8 cellular contexts compared by ENCODE assay signal in genomic region chr17:75587718-75588545, GRCh38. TPM values are rescaled to one million over a fixed set of nuclear protein-coding genes. Genes with fewer than 3 reads are reported as not detected.
DNase-seq lines count a peak whose midpoint lies in the region; ATAC-seq and TF ChIP-seq lines count a peak whose summit lies in the region.

Gene MYO15B, plus strand, starts transcription at chr17:75587800. Its CDS starts 258 bp downstream, at chr17:75588058.

- ATAC-seq in GM19452 (IDR thresholded peaks at IDR 0.05; ENCODE audit: unreplicated experiment) (peak; percentile 13), GM18870 (IDR thresholded peaks at IDR 0.05; ENCODE audit: unreplicated experiment) (no peak)

- peaks cover 3% of the 10 kb centered on the region for H3K27me3 ChIP-seq in NT2/D1 (ENCODE audit: insufficient read depth, insufficient read length)
- peaks cover 31% of the 10 kb centered on the region for H3K27me3 ChIP-seq in neuron (ENCODE audit: insufficient read depth, low read length)

- peak within 1 kb of the TSS; percentile 55 for H3K4me3 ChIP-seq in NT2/D1 (ENCODE audit: insufficient read length, low read depth)
- peak within 1 kb of the TSS; percentile 11 to 20 for H3K4me3 ChIP-seq in foreskin fibroblast (ENCODE audit: low read depth in 1 of 2, low read length in 2 of 2)
- no peak within 1 kb of the TSS for H3K4me3 ChIP-seq in neuron (ENCODE audit: low read length)

- intact Hi-C loops in activated T-helper 1 cell treated with anti-CD3 and anti-CD28 coated beads, Interleukin-12 subunit alpha, Interleukin-12 subunit beta, Interleukin-2, Interleukin-4 antibody, amounts not matched to agents 30 ng/mL and 10 ng/mL and 1 ng/mL, durations not matched to agents 14 hours and 24 hours and 36 hours (cut with micrococcal nuclease): loop anchor here (2.0 to 10.0 kb wide), 2 partner anchors 131 to 313 kb away; partner anchors contain the start of genes MIF4GD and TMEM94

- H3K4me3 Mint-ChIP-seq in activated T-helper 1 cell treated with anti-CD3 and anti-CD28 coated beads, Interleukin-12 subunit alpha, Interleukin-12 subunit beta, Interleukin-2, Interleukin-4 antibody, amounts not matched to agents 30 ng/mL and 10 ng/mL and 1 ng/mL, durations not matched to agents 14 hours and 24 hours and 36 hours: peak within 1 kb of the TSS; percentile 53

- peak within 1 kb of the TSS; percentile 36 for H2AFZ ChIP-seq in neuron (ENCODE audit: low read depth, low read length)

- H3K4me1 ChIP-seq in NT2/D1 (ENCODE audit: insufficient read depth, insufficient read length): peaks cover 4% of the 10 kb centered on the region
- H3K4me1 ChIP-seq in neuron (ENCODE audit: insufficient read depth, low read length): no peaks in the 10 kb centered on the region

- H3K27ac Mint-ChIP-seq in activated T-helper 1 cell treated with anti-CD3 and anti-CD28 coated beads, Interleukin-12 subunit alpha, Interleukin-12 subunit beta, Interleukin-2, Interleukin-4 antibody, amounts not matched to agents 30 ng/mL and 10 ng/mL and 1 ng/mL, durations not matched to agents 14 hours and 24 hours and 36 hours: no peak within 1 kb of the TSS

- no peak for DNase-seq in NT2/D1 (ENCODE audit: low read depth, low spot score)
- DNase-seq in activated T-helper 1 cell treated with anti-CD3 and anti-CD28 coated beads, Interleukin-12 subunit alpha, Interleukin-12 subunit beta, Interleukin-2, Interleukin-4 antibody, amounts not matched to agents 30 ng/mL and 10 ng/mL and 1 ng/mL, durations not matched to agents 14 hours and 24 hours and 36 hours (ENCODE audit: low spot score): peak; percentile 39
- DNase-seq in foreskin fibroblast: peak in 1 of 2 donors; percentile 35
- DNase-seq in substantia nigra (lab: John Stamatoyannopoulos, UW): peak in 42 of 49 donors; percentile 15 to 75 (median 52)
- no peak for DNase-seq in NCI-H526 treated with DMSO at 0.1 percent for 48 hours (lab: John Stamatoyannopoulos, UW)

- H3K27me3 Mint-ChIP-seq in activated T-helper 1 cell treated with anti-CD3 and anti-CD28 coated beads, Interleukin-12 subunit alpha, Interleukin-12 subunit beta, Interleukin-2, Interleukin-4 antibody, amounts not matched to agents 30 ng/mL and 10 ng/mL and 1 ng/mL, durations not matched to agents 14 hours and 24 hours and 36 hours (ENCODE audit: insufficient read depth): peaks cover 20% of the 10 kb centered on the region

- H3K27ac ChIP-seq in substantia nigra (ENCODE audit: low read depth, low read length, poor library complexity, severe bottlenecking): peak within 1 kb of the TSS; percentile 86

- H3K9me3 ChIP-seq in NT2/D1 (ENCODE audit: insufficient read depth, low read length) (peaks cover 25% of the 10 kb centered on the region), neuron (ENCODE audit: low read length) (peaks cover 24% of the 10 kb centered on the region)

- H3K9ac ChIP-seq in NT2/D1 (ENCODE audit: insufficient read length, low read depth): peak within 1 kb of the TSS; percentile 83

- H3K4me1 Mint-ChIP-seq in activated T-helper 1 cell treated with anti-CD3 and anti-CD28 coated beads, Interleukin-12 subunit alpha, Interleukin-12 subunit beta, Interleukin-2, Interleukin-4 antibody, amounts not matched to agents 30 ng/mL and 10 ng/mL and 1 ng/mL, durations not matched to agents 14 hours and 24 hours and 36 hours (ENCODE audit: low read depth): no peaks in the 10 kb centered on the region

- no peaks in the 10 kb centered on the region for H3K36me3 Mint-ChIP-seq in activated T-helper 1 cell treated with anti-CD3 and anti-CD28 coated beads, Interleukin-12 subunit alpha, Interleukin-12 subunit beta, Interleukin-2, Interleukin-4 antibody, amounts not matched to agents 30 ng/mL and 10 ng/mL and 1 ng/mL, durations not matched to agents 14 hours and 24 hours and 36 hours (ENCODE audit: low read depth)

- H3K9me3 Mint-ChIP-seq in activated T-helper 1 cell treated with anti-CD3 and anti-CD28 coated beads, Interleukin-12 subunit alpha, Interleukin-12 subunit beta, Interleukin-2, Interleukin-4 antibody, amounts not matched to agents 30 ng/mL and 10 ng/mL and 1 ng/mL, durations not matched to agents 14 hours and 24 hours and 36 hours: no peaks in the 10 kb centered on the region

- no peak for TF ChIP-seq CTCF in foreskin fibroblast (IDR thresholded peaks at IDR 0.05; ENCODE audit: low read depth, low read length)

- H3K36me3 ChIP-seq in NT2/D1 (ENCODE audit: insufficient read depth, insufficient read length, low read length): no peaks in the 10 kb centered on the region
- no peaks in the 10 kb centered on the region for H3K36me3 ChIP-seq in neuron (ENCODE audit: insufficient read depth, low read length)

RNA-seq across cellular contexts. Expression of gene MYO15B, which starts in this region (rescaled TPM):
- 16.2 and 18.1 TPM in 2 replicates for total RNA-seq in activated T-helper 1 cell treated with anti-CD3 and anti-CD28 coated beads, Interleukin-12 subunit alpha, Interleukin-12 subunit beta, Interleukin-2, Interleukin-4 antibody, amounts not matched to agents 30 ng/mL and 10 ng/mL and 1 ng/mL, durations not matched to agents 14 hours and 24 hours and 36 hours

Comparison
In these comparisons a context has a peak if more than half of its experiments do, and no peak if none do; other contexts are left out.
1. DNase-seq: peak in activated T-helper 1 cell treated with anti-CD3 and anti-CD28 coated beads, Interleukin-12 subunit alpha, Interleukin-12 subunit beta, Interleukin-2, Interleukin-4 antibody, amounts not matched to agents 30 ng/mL and 10 ng/mL and 1 ng/mL, durations not matched to agents 14 hours and 24 hours and 36 hours (single experiment) and substantia nigra (42 of 49); none in NT2/D1 (single experiment) and NCI-H526 treated with DMSO at 0.1 percent for 48 hours (single experiment).